ENCODE assay signal across 23 cellular contexts in the genomic region with DNA sequence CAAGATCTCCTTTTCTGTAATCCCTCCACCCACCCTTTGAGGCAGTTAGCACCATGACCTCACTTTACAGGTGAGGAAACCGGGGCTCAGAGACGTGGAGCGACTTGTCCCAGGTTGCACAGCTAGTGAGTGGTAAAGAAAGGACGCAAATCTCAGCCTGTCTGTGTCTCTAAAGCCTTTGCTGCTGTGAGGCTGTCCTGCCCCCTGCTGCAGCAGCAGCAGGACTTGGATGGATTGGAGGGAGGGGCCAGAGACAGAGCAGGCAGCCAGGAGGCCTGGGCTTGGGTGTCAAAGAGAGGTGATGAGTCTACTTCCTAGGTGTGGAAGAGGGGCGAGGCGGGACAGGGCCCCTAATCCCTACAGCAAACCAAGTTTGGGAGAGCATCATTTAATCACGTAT.
"Had no signal": no experiment of that assay in that cellular context is flagged by ENCODE, and none has a peak within 500 bp of the region (broad histone marks: within the 10 kb centered on the region; RNA-seq: fewer than 3 reads in every experiment).

No MANE protein-coding gene starts in this region.

- H3K27ac Mint-ChIP-seq: activated B cell treated with CpG ODN at 0.5 μM for 24 hours; activated CD4-positive, alpha-beta memory T cell treated with anti-CD3 and anti-CD28 coated beads for 36 hours; activated T-helper 1 cell treated with anti-CD3 and anti-CD28 coated beads, Interleukin-12 subunit alpha, Interleukin-12 subunit beta, Interleukin-2, Interleukin-4 antibody, amounts not matched to agents 30 ng/mL and 10 ng/mL and 1 ng/mL, durations not matched to agents 14 hours and 24 hours and 36 hours; effector memory CD8-positive, alpha-beta T cell; nephron; stimulated activated naive B cell treated with anti-CD40 and anti-IgM and Interleukin-4, amounts not matched to agents 10 μg/mL and 1 μg/mL and 100 μg/mL, for 72 hours had no signal

- ATAC-seq: activated naive CD4-positive, alpha-beta T cell treated with anti-CD3 and anti-CD28 coated beads, Interleukin-2, amount 50 U/mL, for 72 hours; effector memory CD8-positive, alpha-beta T cell; left lobe of liver; stimulated activated naive B cell treated with anti-CD40 and anti-IgM and Interleukin-4, amounts not matched to agents 10 μg/mL and 1 μg/mL and 100 μg/mL, for 72 hours had no signal

- H3K36me3 ChIP-seq: adrenal gland, prostate gland, thyroid gland had no signal

- H3K4me3 Mint-ChIP-seq: activated B cell treated with CpG ODN at 0.5 μM for 24 hours; activated CD4-positive, alpha-beta memory T cell treated with anti-CD3 and anti-CD28 coated beads for 36 hours; activated T-helper 1 cell treated with anti-CD3 and anti-CD28 coated beads, Interleukin-12 subunit alpha, Interleukin-12 subunit beta, Interleukin-2, Interleukin-4 antibody, amounts not matched to agents 30 ng/mL and 10 ng/mL and 1 ng/mL, durations not matched to agents 14 hours and 24 hours and 36 hours; effector memory CD8-positive, alpha-beta T cell; nephron; stimulated activated naive B cell treated with anti-CD40 and anti-IgM and Interleukin-4, amounts not matched to agents 10 μg/mL and 1 μg/mL and 100 μg/mL, for 72 hours had no signal

- H3K9me3 Mint-ChIP-seq: activated CD4-positive, alpha-beta memory T cell treated with anti-CD3 and anti-CD28 coated beads for 36 hours; activated naive CD4-positive, alpha-beta T cell treated with anti-CD3 and anti-CD28 coated beads, Interleukin-2, amount 50 U/mL, for 72 hours; activated T-helper 1 cell treated with anti-CD3 and anti-CD28 coated beads, Interleukin-12 subunit alpha, Interleukin-12 subunit beta, Interleukin-2, Interleukin-4 antibody, amounts not matched to agents 30 ng/mL and 10 ng/mL and 1 ng/mL, durations not matched to agents 14 hours and 24 hours and 36 hours; effector memory CD8-positive, alpha-beta T cell; nephron had no signal

- H3K9me3 ChIP-seq: adrenal gland, prostate gland, sigmoid colon, thyroid gland had no signal

- H3K27me3 Mint-ChIP-seq: activated B cell treated with CpG ODN at 0.5 μM for 24 hours had no signal

- H3K27ac ChIP-seq: adrenal gland, prostate gland, sigmoid colon, thyroid gland had no signal

- DNase-seq: activated B cell treated with CpG ODN at 0.5 μM for 24 hours; activated CD4-positive, alpha-beta memory T cell treated with anti-CD3 and anti-CD28 coated beads for 36 hours; activated CD4-positive, alpha-beta T cell treated with anti-CD3 and anti-CD28 coated beads for 4 hours; activated gamma-delta T cell treated with Interleukin-2 at 50 U/mL for 16 hours; activated T-cell treated with anti-CD3 and anti-CD28 coated beads for 4 hours; adrenal gland; cerebellar nuclear complex; dermis blood vessel endothelial cell; effector memory CD8-positive, alpha-beta T cell; foreskin melanocyte; head of caudate nucleus; midbrain; sigmoid colon; stimulated activated CD4-positive, alpha-beta T cell treated with anti-CD3 and anti-CD28 coated beads, Interleukin-4, amount 100 ng/mL, for 4 hours; stimulated activated naive B cell treated with anti-CD40 and anti-IgM and Interleukin-4, amounts not matched to agents 10 μg/mL and 1 μg/mL and 100 μg/mL, for 72 hours; SW 1271; T-helper 2 cell; thyroid gland had no signal

- H3K4me3 ChIP-seq: adrenal gland, prostate gland, sigmoid colon, thyroid gland had no signal

- H3K27me3 ChIP-seq: adrenal gland, sigmoid colon, thyroid gland had no signal

- H3K4me1 Mint-ChIP-seq: activated B cell treated with CpG ODN at 0.5 μM for 24 hours; nephron; stimulated activated naive B cell treated with anti-CD40 and anti-IgM and Interleukin-4, amounts not matched to agents 10 μg/mL and 1 μg/mL and 100 μg/mL, for 72 hours had no signal

- H3K36me3 Mint-ChIP-seq: activated CD4-positive, alpha-beta memory T cell treated with anti-CD3 and anti-CD28 coated beads for 36 hours; activated naive CD4-positive, alpha-beta T cell treated with anti-CD3 and anti-CD28 coated beads, Interleukin-2, amount 50 U/mL, for 72 hours; stimulated activated naive B cell treated with anti-CD40 and anti-IgM and Interleukin-4, amounts not matched to agents 10 μg/mL and 1 μg/mL and 100 μg/mL, for 72 hours had no signal
